ENCODE assay signal across 37 cellular contexts in genomic region chr11:45535033-45535432, GRCh38.
"Had no signal": no experiment of that assay in that cellular context is flagged by ENCODE, and none has a peak within 500 bp of the region (broad histone marks: within the 10 kb centered on the region; RNA-seq: fewer than 3 reads in every experiment).

No MANE protein-coding gene starts in this region.

- H3K36me3 Mint-ChIP-seq: activated CD8-positive, alpha-beta memory T cell treated with anti-CD3 and anti-CD28 coated beads, Interleukin-2, amount 10 ng/mL, durations not matched to agents 7 days and 5 days; activated naive CD4-positive, alpha-beta T cell treated with anti-CD3 and anti-CD28 coated beads, Interleukin-2, amount 10 ng/mL, durations not matched to agents 7 days and 5 days; activated naive CD4-positive, alpha-beta T cell treated with anti-CD3 and anti-CD28 coated beads, Interleukin-2, amount 50 U/mL, for 24 hours; activated naive CD8-positive, alpha-beta T cell; activated naive CD8-positive, alpha-beta T cell treated with anti-CD3 and anti-CD28 coated beads, Interleukin-2, amount 10 ng/mL, durations not matched to agents 7 days and 5 days; brain had no signal

- H3K4me3 ChIP-seq: ascending aorta, cardiac muscle cell had no signal

- H3K4me1 Mint-ChIP-seq: activated B cell treated with CpG ODN at 0.5 μM for 24 hours; activated CD4-positive, alpha-beta memory T cell treated with anti-CD3 and anti-CD28 coated beads, Interleukin-2, amount 10 ng/mL, durations not matched to agents 7 days and 5 days; activated CD4-positive, alpha-beta T cell treated with anti-CD3 and anti-CD28 coated beads, Interleukin-2, amount 10 ng/mL, durations not matched to agents 24 days and 14 days; activated CD8-positive, alpha-beta memory T cell treated with anti-CD3 and anti-CD28 coated beads, Interleukin-2, amount 10 ng/mL, durations not matched to agents 7 days and 5 days; activated naive CD4-positive, alpha-beta T cell treated with anti-CD3 and anti-CD28 coated beads, Interleukin-2, amount 10 ng/mL, durations not matched to agents 7 days and 5 days; activated naive CD4-positive, alpha-beta T cell treated with anti-CD3 and anti-CD28 coated beads, Interleukin-2, amount 50 U/mL, for 24 hours; activated naive CD8-positive, alpha-beta T cell treated with anti-CD3 and anti-CD28 coated beads, Interleukin-2, amount 10 ng/mL, durations not matched to agents 7 days and 5 days; activated naive CD8-positive, alpha-beta T cell treated with anti-CD3 and anti-CD28 coated beads, Interleukin-2, amount 50 U/mL, for 24 hours; central memory CD8-positive, alpha-beta T cell had no signal

- H3K9me3 Mint-ChIP-seq: activated B cell treated with CpG ODN at 0.5 μM for 24 hours; activated CD4-positive, alpha-beta memory T cell treated with anti-CD3 and anti-CD28 coated beads, Interleukin-2, amount 10 ng/mL, durations not matched to agents 7 days and 5 days; activated CD4-positive, alpha-beta T cell treated with anti-CD3 and anti-CD28 coated beads, Interleukin-2, amount 10 ng/mL, durations not matched to agents 24 days and 14 days; activated naive CD4-positive, alpha-beta T cell treated with anti-CD3 and anti-CD28 coated beads, Interleukin-2, amount 10 ng/mL, durations not matched to agents 7 days and 5 days; activated naive CD4-positive, alpha-beta T cell treated with anti-CD3 and anti-CD28 coated beads, Interleukin-2, amount 50 U/mL, for 24 hours; activated naive CD8-positive, alpha-beta T cell treated with anti-CD3 and anti-CD28 coated beads, Interleukin-2, amount 10 ng/mL, durations not matched to agents 7 days and 5 days; activated naive CD8-positive, alpha-beta T cell treated with anti-CD3 and anti-CD28 coated beads, Interleukin-2, amount 50 U/mL, for 24 hours; activated T-cell treated with anti-CD3 and anti-CD28 coated beads, Interleukin-2, amount 50 U/mL, for 24 hours; activated T-helper 2 cell treated with anti-CD3 and anti-CD28 coated beads, Interferon-gamma antibody, Interleukin-2, Interleukin-4, amounts not matched to agents 10 μg/mL and 5 μg/mL and 100 μg/mL, durations not matched to agents 14 hours and 24 hours and 36 hours; central memory CD8-positive, alpha-beta T cell; T-helper 1 cell treated with Interleukin-12 subunit alpha and Interleukin-12 subunit beta and Interleukin-4 antibody, amounts not matched to agents 30 μg/mL and 1 μg/mL, for 36 hours; T-helper 2 cell treated with Interferon-gamma antibody and Interleukin-4, amounts not matched to agents 5 μg/mL and 100 μg/mL, for 36 hours had no signal

- FAIRE-seq: bronchial epithelial cell, TTC549 had no signal

- H3K4me1 ChIP-seq: ascending aorta had no signal

- H3K9me3 ChIP-seq: ascending aorta had no signal

- H3K4me3 Mint-ChIP-seq: activated B cell treated with CpG ODN at 0.5 μM for 24 hours; activated CD4-positive, alpha-beta memory T cell treated with anti-CD3 and anti-CD28 coated beads, Interleukin-2, amount 10 ng/mL, durations not matched to agents 7 days and 5 days; activated CD4-positive, alpha-beta T cell treated with anti-CD3 and anti-CD28 coated beads, Interleukin-2, amount 10 ng/mL, durations not matched to agents 24 days and 14 days; activated CD8-positive, alpha-beta memory T cell treated with anti-CD3 and anti-CD28 coated beads, Interleukin-2, amount 10 ng/mL, durations not matched to agents 7 days and 5 days; activated CD8-positive, alpha-beta T cell treated with anti-CD3 and anti-CD28 coated beads, Interleukin-2, amount 10 ng/mL, durations not matched to agents 7 days and 5 days; activated naive CD4-positive, alpha-beta T cell treated with anti-CD3 and anti-CD28 coated beads, Interleukin-2, amount 10 ng/mL, durations not matched to agents 7 days and 5 days; activated naive CD4-positive, alpha-beta T cell treated with anti-CD3 and anti-CD28 coated beads, Interleukin-2, amount 50 U/mL, for 24 hours; activated naive CD8-positive, alpha-beta T cell; activated naive CD8-positive, alpha-beta T cell treated with anti-CD3 and anti-CD28 coated beads, Interleukin-2, amount 10 ng/mL, durations not matched to agents 7 days and 5 days; activated naive CD8-positive, alpha-beta T cell treated with anti-CD3 and anti-CD28 coated beads, Interleukin-2, amount 50 U/mL, for 24 hours; activated T-cell treated with anti-CD3 and anti-CD28 coated beads, Interleukin-2, amount 50 U/mL, for 24 hours; brain; central memory CD8-positive, alpha-beta T cell; T-helper 1 cell treated with Interleukin-12 subunit alpha and Interleukin-12 subunit beta and Interleukin-4 antibody, amounts not matched to agents 30 μg/mL and 1 μg/mL, for 36 hours; T-helper 2 cell treated with Interferon-gamma antibody and Interleukin-4, amounts not matched to agents 5 μg/mL and 100 μg/mL, for 36 hours had no signal

- H3K36me3 ChIP-seq: ascending aorta, cardiac muscle cell had no signal

- ATAC-seq: activated CD8-positive, alpha-beta memory T cell treated with anti-CD3 and anti-CD28 coated beads, Interleukin-2, amount 10 ng/mL, durations not matched to agents 7 days and 5 days; activated CD8-positive, alpha-beta T cell treated with anti-CD3 and anti-CD28 coated beads, Interleukin-2, amount 10 ng/mL, durations not matched to agents 7 days and 5 days; activated naive CD8-positive, alpha-beta T cell treated with anti-CD3 and anti-CD28 coated beads, Interleukin-2, amount 50 U/mL, for 24 hours had no signal

- H3K27ac ChIP-seq: ascending aorta, cardiac muscle cell, VCaP had no signal

- H3K27ac Mint-ChIP-seq: activated B cell treated with CpG ODN at 0.5 μM for 24 hours; activated CD4-positive, alpha-beta memory T cell treated with anti-CD3 and anti-CD28 coated beads, Interleukin-2, amount 10 ng/mL, durations not matched to agents 7 days and 5 days; activated CD4-positive, alpha-beta T cell treated with anti-CD3 and anti-CD28 coated beads, Interleukin-2, amount 10 ng/mL, durations not matched to agents 24 days and 14 days; activated CD8-positive, alpha-beta memory T cell treated with anti-CD3 and anti-CD28 coated beads, Interleukin-2, amount 10 ng/mL, durations not matched to agents 7 days and 5 days; activated CD8-positive, alpha-beta T cell treated with anti-CD3 and anti-CD28 coated beads, Interleukin-2, amount 10 ng/mL, durations not matched to agents 7 days and 5 days; activated naive CD4-positive, alpha-beta T cell treated with anti-CD3 and anti-CD28 coated beads, Interleukin-2, amount 10 ng/mL, durations not matched to agents 7 days and 5 days; activated naive CD4-positive, alpha-beta T cell treated with anti-CD3 and anti-CD28 coated beads, Interleukin-2, amount 50 U/mL, for 24 hours; activated naive CD8-positive, alpha-beta T cell; activated naive CD8-positive, alpha-beta T cell treated with anti-CD3 and anti-CD28 coated beads, Interleukin-2, amount 10 ng/mL, durations not matched to agents 7 days and 5 days; activated naive CD8-positive, alpha-beta T cell treated with anti-CD3 and anti-CD28 coated beads, Interleukin-2, amount 50 U/mL, for 24 hours; activated T-cell treated with anti-CD3 and anti-CD28 coated beads, Interleukin-2, amount 50 U/mL, for 24 hours; activated T-helper 2 cell treated with anti-CD3 and anti-CD28 coated beads, Interferon-gamma antibody, Interleukin-2, Interleukin-4, amounts not matched to agents 10 μg/mL and 5 μg/mL and 100 μg/mL, durations not matched to agents 14 hours and 24 hours and 36 hours; T-helper 1 cell treated with Interleukin-12 subunit alpha and Interleukin-12 subunit beta and Interleukin-4 antibody, amounts not matched to agents 30 μg/mL and 1 μg/mL, for 36 hours; T-helper 2 cell treated with Interferon-gamma antibody and Interleukin-4, amounts not matched to agents 5 μg/mL and 100 μg/mL, for 36 hours had no signal

- H3K27me3 Mint-ChIP-seq: activated CD4-positive, alpha-beta T cell treated with anti-CD3 and anti-CD28 coated beads, Interleukin-2, amount 10 ng/mL, durations not matched to agents 24 days and 14 days; activated naive CD8-positive, alpha-beta T cell treated with anti-CD3 and anti-CD28 coated beads, Interleukin-2, amount 10 ng/mL, durations not matched to agents 7 days and 5 days had no signal

- DNase-seq: activated B cell treated with CpG ODN at 0.5 μM for 24 hours; activated CD4-positive, alpha-beta memory T cell treated with anti-CD3 and anti-CD28 coated beads, Interleukin-2, amount 10 ng/mL, durations not matched to agents 7 days and 5 days; activated CD4-positive, alpha-beta T cell treated with anti-CD3 and anti-CD28 coated beads for 4 hours; activated CD4-positive, alpha-beta T cell treated with anti-CD3 and anti-CD28 coated beads, Interleukin-2, amount 10 ng/mL, durations not matched to agents 24 days and 14 days; activated CD4-positive, alpha-beta T cell treated with anti-CD3 and anti-CD28 coated beads, Interleukin-2, amount 50 U/mL, for 48 hours; activated CD4-positive, CD25-positive, alpha-beta regulatory T cell treated with anti-CD3 and anti-CD28 coated beads, Interleukin-2, amount 50 U/mL, for 72 hours; activated CD8-positive, alpha-beta memory T cell treated with anti-CD3 and anti-CD28 coated beads for 24 hours; activated CD8-positive, alpha-beta memory T cell treated with anti-CD3 and anti-CD28 coated beads, Interleukin-2, amount 10 ng/mL, durations not matched to agents 7 days and 5 days; activated CD8-positive, alpha-beta memory T cell treated with anti-CD3 and anti-CD28 coated beads, Interleukin-2, amount 50 U/mL, for 48 hours; activated CD8-positive, alpha-beta T cell treated with anti-CD3 and anti-CD28 coated beads, Interleukin-2, amount 10 ng/mL, durations not matched to agents 7 days and 5 days; activated effector memory CD4-positive, alpha-beta T cell treated with Interleukin-2 at 50 U/mL for 16 hours; activated gamma-delta T cell; activated naive CD4-positive, alpha-beta T cell treated with anti-CD3 and anti-CD28 coated beads, Interleukin-2, amount 10 ng/mL, durations not matched to agents 7 days and 5 days; activated naive CD4-positive, alpha-beta T cell treated with Interleukin-2 at 50 U/mL for 16 hours; activated naive CD8-positive, alpha-beta T cell treated with anti-CD3 and anti-CD28 coated beads, Interleukin-2, amount 10 ng/mL, durations not matched to agents 7 days and 5 days; activated naive CD8-positive, alpha-beta T cell treated with anti-CD3 and anti-CD28 coated beads, Interleukin-2, amount 50 U/mL, for 24 hours; activated T-cell treated with anti-CD3 and anti-CD28 coated beads, Interleukin-2, amount 50 U/mL, for 24 hours; activated T-cell treated with anti-CD3 and anti-CD28 coated beads, Interleukin-2, amount 50 U/mL, for 48 hours; amygdala; anterior cingulate cortex; caudate nucleus; cerebellar nuclear complex; T-helper 1 cell; T-helper 2 cell; T-helper 9 cell had no signal

- H3K27me3 ChIP-seq: ascending aorta had no signal
